In genomic region chr3:142963266-142964149, GRCh38 we compare ENCODE assay signal across 1 cellular context.
TF ChIP-seq lines count a peak whose summit lies in the region.

A gene with protein sequence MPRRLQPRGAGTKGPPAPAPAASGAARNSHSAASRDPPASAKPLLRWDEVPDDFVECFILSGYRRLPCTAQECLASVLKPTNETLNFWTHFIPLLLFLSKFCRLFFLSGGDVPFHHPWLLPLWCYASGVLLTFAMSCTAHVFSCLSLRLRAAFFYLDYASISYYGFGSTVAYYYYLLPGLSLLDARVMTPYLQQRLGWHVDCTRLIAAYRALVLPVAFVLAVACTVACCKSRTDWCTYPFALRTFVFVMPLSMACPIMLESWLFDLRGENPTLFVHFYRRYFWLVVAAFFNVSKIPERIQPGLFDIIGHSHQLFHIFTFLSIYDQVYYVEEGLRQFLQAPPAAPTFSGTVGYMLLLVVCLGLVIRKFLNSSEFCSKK (minus strand): TSS chr3:142963674. CDS start chr3:142963336, 338 bp downstream.

TF ChIP-seq in HepG2, 621 proteins besides CTCF, POLR2A, EP300 and RAD21 (continued from another document and continues in another):
- TF ChIP-seq NR2F1 (CRISPR knock-in tag; IDR thresholded peaks at IDR 0.05) = no peak
- TF ChIP-seq NPAS2 (CRISPR knock-in tag; IDR thresholded peaks at IDR 0.05; ENCODE audit: borderline replicate concordance) = no peak
- no peak; the same call in 1 of the 2 replicates for TF ChIP-seq IRF2 (CRISPR knock-in tag; IDR thresholded peaks at IDR 0.05)
- 0 out of 2 replicates have a peak, but pooled peaks have one; percentile 9 for TF ChIP-seq GATAD1 (CRISPR knock-in tag; IDR thresholded peaks at IDR 0.05)
- no peak for TF ChIP-seq SMYD3 (CRISPR knock-in tag; IDR thresholded peaks at IDR 0.05)
- no peak for TF ChIP-seq SNRNP70 (IDR thresholded peaks at IDR 0.05; ENCODE audit: low read depth, low read length)
- no peak for TF ChIP-seq PLRG1 (conservative IDR thresholded peaks at IDR 0.05)
- no peak for TF ChIP-seq SETDB1 (CRISPR knock-in tag; IDR thresholded peaks at IDR 0.05; ENCODE audit: borderline replicate concordance)
- no peak for TF ChIP-seq NFIB (CRISPR knock-in tag; IDR thresholded peaks at IDR 0.05; ENCODE audit: borderline replicate concordance)
- TF ChIP-seq RAD51 (IDR thresholded peaks at IDR 0.05; ENCODE audit: borderline replicate concordance) = no peak
- peak; percentile 70; the same call in 1 of the 2 replicates for TF ChIP-seq ZFY (CRISPR knock-in tag; IDR thresholded peaks at IDR 0.05)
- TF ChIP-seq FLYWCH1 (CRISPR knock-in tag; IDR thresholded peaks at IDR 0.05) = no peak
- no peak for TF ChIP-seq ZNF660 (CRISPR knock-in tag; IDR thresholded peaks at IDR 0.05; ENCODE audit: borderline replicate concordance, low read depth)
- peak; percentile 45; the same call in 1 of the 2 replicates for TF ChIP-seq GATAD2A (CRISPR knock-in tag; IDR thresholded peaks at IDR 0.05)
- TF ChIP-seq ARNTL (CRISPR knock-in tag; IDR thresholded peaks at IDR 0.05) = peak; percentile 33; the same call in 1 of the 2 replicates
- TF ChIP-seq TOPORS (CRISPR knock-in tag; IDR thresholded peaks at IDR 0.05) = no peak
- TF ChIP-seq ZZZ3 (CRISPR knock-in tag; IDR thresholded peaks at IDR 0.05; ENCODE audit: borderline replicate concordance) = no peak
- TF ChIP-seq, protein P1, sequence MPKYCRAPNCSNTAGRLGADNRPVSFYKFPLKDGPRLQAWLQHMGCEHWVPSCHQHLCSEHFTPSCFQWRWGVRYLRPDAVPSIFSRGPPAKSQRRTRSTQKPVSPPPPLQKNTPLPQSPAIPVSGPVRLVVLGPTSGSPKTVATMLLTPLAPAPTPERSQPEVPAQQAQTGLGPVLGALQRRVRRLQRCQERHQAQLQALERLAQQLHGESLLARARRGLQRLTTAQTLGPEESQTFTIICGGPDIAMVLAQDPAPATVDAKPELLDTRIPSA (CRISPR knock-in tag; IDR thresholded peaks at IDR 0.05; ENCODE audit: borderline replicate concordance) = no peak
- TF ChIP-seq ZNF263 (CRISPR knock-in tag; IDR thresholded peaks at IDR 0.05) = no peak; the same call in 1 of the 2 replicates
- no peak for TF ChIP-seq CCAR2 (optimal IDR thresholded peaks at IDR 0.05; ENCODE audit: low read depth, low read length)
- peak; percentile 57; the same call in 1 of the 2 replicates for TF ChIP-seq MTA1 (CRISPR knock-in tag; IDR thresholded peaks at IDR 0.05; ENCODE audit: borderline replicate concordance)
- no peak for TF ChIP-seq ZBTB4 (CRISPR knock-in tag; IDR thresholded peaks at IDR 0.05; ENCODE audit: borderline replicate concordance)
- TF ChIP-seq SMAD1 (CRISPR knock-in tag; IDR thresholded peaks at IDR 0.05; ENCODE audit: borderline replicate concordance, low read depth) = no peak
- no peak; the same call in 1 of the 2 replicates for TF ChIP-seq ZNF546 (CRISPR knock-in tag; conservative IDR thresholded peaks at IDR 0.05)
- TF ChIP-seq E2F1 (CRISPR knock-in tag; IDR thresholded peaks at IDR 0.05) = peak; percentile 47; the same call in 1 of the 2 replicates
- TF ChIP-seq ZNF598 (CRISPR knock-in tag; IDR thresholded peaks at IDR 0.05; ENCODE audit: borderline replicate concordance) = no peak
- TF ChIP-seq ZBTB37 (CRISPR knock-in tag; IDR thresholded peaks at IDR 0.05) = no peak
- no peak for TF ChIP-seq XRCC5 (optimal IDR thresholded peaks at IDR 0.05; ENCODE audit: low read length)
- no peak for TF ChIP-seq SAP130 (CRISPR knock-in tag; IDR thresholded peaks at IDR 0.05; ENCODE audit: low read depth)
- TF ChIP-seq GPN1 (CRISPR knock-in tag; IDR thresholded peaks at IDR 0.05; ENCODE audit: borderline replicate concordance) = no peak
- no peak for TF ChIP-seq IKZF4 (CRISPR knock-in tag; IDR thresholded peaks at IDR 0.05; ENCODE audit: borderline replicate concordance, low read depth, not compliant biosample characterization)
- 0 out of 2 replicates have a peak, but pooled peaks have one; percentile 34 for TF ChIP-seq ZNF552 (CRISPR knock-in tag; IDR thresholded peaks at IDR 0.05; ENCODE audit: borderline replicate concordance)
- no peak for TF ChIP-seq HMGA1 (CRISPR knock-in tag; conservative IDR thresholded peaks at IDR 0.05)
- no peak for TF ChIP-seq ZFAT (CRISPR knock-in tag; conservative IDR thresholded peaks at IDR 0.05)
- TF ChIP-seq HBP1 (CRISPR knock-in tag; IDR thresholded peaks at IDR 0.05; ENCODE audit: low read depth) = no peak
- peak; percentile 95 for TF ChIP-seq HNF1B (CRISPR knock-in tag; IDR thresholded peaks at IDR 0.05)
- no peak for TF ChIP-seq TEAD2 (CRISPR knock-in tag; IDR thresholded peaks at IDR 0.05)
- TF ChIP-seq, protein P2, sequence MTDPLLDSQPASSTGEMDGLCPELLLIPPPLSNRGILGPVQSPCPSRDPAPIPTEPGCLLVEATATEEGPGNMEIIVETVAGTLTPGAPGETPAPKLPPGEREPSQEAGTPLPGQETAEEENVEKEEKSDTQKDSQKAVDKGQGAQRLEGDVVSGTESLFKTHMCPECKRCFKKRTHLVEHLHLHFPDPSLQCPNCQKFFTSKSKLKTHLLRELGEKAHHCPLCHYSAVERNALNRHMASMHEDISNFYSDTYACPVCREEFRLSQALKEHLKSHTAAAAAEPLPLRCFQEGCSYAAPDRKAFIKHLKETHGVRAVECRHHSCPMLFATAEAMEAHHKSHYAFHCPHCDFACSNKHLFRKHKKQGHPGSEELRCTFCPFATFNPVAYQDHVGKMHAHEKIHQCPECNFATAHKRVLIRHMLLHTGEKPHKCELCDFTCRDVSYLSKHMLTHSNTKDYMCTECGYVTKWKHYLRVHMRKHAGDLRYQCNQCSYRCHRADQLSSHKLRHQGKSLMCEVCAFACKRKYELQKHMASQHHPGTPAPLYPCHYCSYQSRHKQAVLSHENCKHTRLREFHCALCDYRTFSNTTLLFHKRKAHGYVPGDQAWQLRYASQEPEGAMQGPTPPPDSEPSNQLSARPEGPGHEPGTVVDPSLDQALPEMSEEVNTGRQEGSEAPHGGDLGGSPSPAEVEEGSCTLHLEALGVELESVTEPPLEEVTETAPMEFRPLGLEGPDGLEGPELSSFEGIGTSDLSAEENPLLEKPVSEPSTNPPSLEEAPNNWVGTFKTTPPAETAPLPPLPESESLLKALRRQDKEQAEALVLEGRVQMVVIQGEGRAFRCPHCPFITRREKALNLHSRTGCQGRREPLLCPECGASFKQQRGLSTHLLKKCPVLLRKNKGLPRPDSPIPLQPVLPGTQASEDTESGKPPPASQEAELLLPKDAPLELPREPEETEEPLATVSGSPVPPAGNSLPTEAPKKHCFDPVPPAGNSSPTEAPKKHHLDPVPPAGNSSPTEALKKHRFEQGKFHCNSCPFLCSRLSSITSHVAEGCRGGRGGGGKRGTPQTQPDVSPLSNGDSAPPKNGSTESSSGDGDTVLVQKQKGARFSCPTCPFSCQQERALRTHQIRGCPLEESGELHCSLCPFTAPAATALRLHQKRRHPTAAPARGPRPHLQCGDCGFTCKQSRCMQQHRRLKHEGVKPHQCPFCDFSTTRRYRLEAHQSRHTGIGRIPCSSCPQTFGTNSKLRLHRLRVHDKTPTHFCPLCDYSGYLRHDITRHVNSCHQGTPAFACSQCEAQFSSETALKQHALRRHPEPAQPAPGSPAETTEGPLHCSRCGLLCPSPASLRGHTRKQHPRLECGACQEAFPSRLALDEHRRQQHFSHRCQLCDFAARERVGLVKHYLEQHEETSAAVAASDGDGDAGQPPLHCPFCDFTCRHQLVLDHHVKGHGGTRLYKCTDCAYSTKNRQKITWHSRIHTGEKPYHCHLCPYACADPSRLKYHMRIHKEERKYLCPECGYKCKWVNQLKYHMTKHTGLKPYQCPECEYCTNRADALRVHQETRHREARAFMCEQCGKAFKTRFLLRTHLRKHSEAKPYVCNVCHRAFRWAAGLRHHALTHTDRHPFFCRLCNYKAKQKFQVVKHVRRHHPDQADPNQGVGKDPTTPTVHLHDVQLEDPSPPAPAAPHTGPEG (CRISPR knock-in tag; IDR thresholded peaks at IDR 0.05) = no peak; the same call in 1 of the 2 replicates
- TF ChIP-seq, protein P3, sequence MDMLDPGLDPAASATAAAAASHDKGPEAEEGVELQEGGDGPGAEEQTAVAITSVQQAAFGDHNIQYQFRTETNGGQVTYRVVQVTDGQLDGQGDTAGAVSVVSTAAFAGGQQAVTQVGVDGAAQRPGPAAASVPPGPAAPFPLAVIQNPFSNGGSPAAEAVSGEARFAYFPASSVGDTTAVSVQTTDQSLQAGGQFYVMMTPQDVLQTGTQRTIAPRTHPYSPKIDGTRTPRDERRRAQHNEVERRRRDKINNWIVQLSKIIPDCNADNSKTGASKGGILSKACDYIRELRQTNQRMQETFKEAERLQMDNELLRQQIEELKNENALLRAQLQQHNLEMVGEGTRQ (IDR thresholded peaks at IDR 0.05; ENCODE audit: low read depth, low read length) = no peak
- TF ChIP-seq, protein P3 (CRISPR knock-in tag; IDR thresholded peaks at IDR 0.05; ENCODE audit: borderline replicate concordance) = no peak
- TF ChIP-seq AGO1 (IDR thresholded peaks at IDR 0.05; ENCODE audit: low read depth, low read length, poor library complexity, severe bottlenecking) = no peak
- peak; percentile 67; the same call in 1 of the 2 replicates for TF ChIP-seq TARDBP (CRISPR knock-in tag; IDR thresholded peaks at IDR 0.05)
- no peak for TF ChIP-seq RORA (CRISPR knock-in tag; IDR thresholded peaks at IDR 0.05)
- TF ChIP-seq, protein P4, sequence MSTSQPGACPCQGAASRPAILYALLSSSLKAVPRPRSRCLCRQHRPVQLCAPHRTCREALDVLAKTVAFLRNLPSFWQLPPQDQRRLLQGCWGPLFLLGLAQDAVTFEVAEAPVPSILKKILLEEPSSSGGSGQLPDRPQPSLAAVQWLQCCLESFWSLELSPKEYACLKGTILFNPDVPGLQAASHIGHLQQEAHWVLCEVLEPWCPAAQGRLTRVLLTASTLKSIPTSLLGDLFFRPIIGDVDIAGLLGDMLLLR (CRISPR knock-in tag; IDR thresholded peaks at IDR 0.05) = no peak
- TF ChIP-seq ZNF547 (CRISPR knock-in tag; IDR thresholded peaks at IDR 0.05) = no peak
